20 cellular contexts compared by ENCODE assay signal in genomic region chr13:110062077-110062776, GRCh38.
DNase-seq lines count a peak whose midpoint lies in the region; ATAC-seq and TF ChIP-seq lines count a peak whose summit lies in the region.
"Had no signal": no experiment of that assay in that cellular context is flagged by ENCODE, and none has a peak within 500 bp of the region (broad histone marks: within the 10 kb centered on the region; RNA-seq: fewer than 3 reads in every experiment).

No MANE protein-coding gene starts in this region.

- H3K9ac ChIP-seq in neural progenitor cell = no peak overlapping the region
- H3K9ac ChIP-seq: parathyroid adenoma had no signal

- no peaks in the 10 kb centered on the region for H3K27me3 Mint-ChIP-seq in mesothelial cell of epicardium (ENCODE audit: low read depth)
- peaks cover 4% of the 10 kb centered on the region for H3K27me3 Mint-ChIP-seq in neural progenitor cell (ENCODE audit: insufficient read depth, low read depth)
- H3K27me3 Mint-ChIP-seq: activated naive CD8-positive, alpha-beta T cell treated with anti-CD3 and anti-CD28 coated beads, Interleukin-2, amount 50 U/mL, for 24 hours; B cell had no signal

- H3K27me3 ChIP-seq in RWPE2 (ENCODE audit: insufficient read depth, poor library complexity, severe bottlenecking) = no peaks in the 10 kb centered on the region
- no peaks in the 10 kb centered on the region for H3K27me3 ChIP-seq in neural progenitor cell
- H3K27me3 ChIP-seq: vagina had no signal

- DNase-seq in GM03348 (ENCODE audit: low spot score) (peak; percentile 26), RWPE2 (ENCODE audit: low spot score) (no peak), glomerular visceral epithelial cell (ENCODE audit: extremely low spot score) (peak; percentile 62), posterior vena cava (ENCODE audit: low spot score) (peak; percentile 52), mesothelial cell of epicardium (ENCODE audit: low spot score in 2 of 2, unreplicated experiment in 2 of 2) (no peak), middle frontal gyrus (ENCODE audit: extremely low spot score, low spot score) (no peak), neural progenitor cell (ENCODE audit: low spot score) (no peak)
- no peak for DNase-seq in activated CD4-positive, alpha-beta T cell treated with anti-CD3 and anti-CD28 coated beads for 1 hour
- DNase-seq: activated CD4-positive, alpha-beta T cell treated with anti-CD3 and anti-CD28 coated beads, Interleukin-2, amount 50 U/mL, for 48 hours; activated naive CD8-positive, alpha-beta T cell treated with anti-CD3 and anti-CD28 coated beads, Interleukin-2, amount 50 U/mL, for 24 hours; activated T-cell treated with anti-CD3 and anti-CD28 coated beads, Interleukin-2, amount 50 U/mL, for 72 hours; central memory CD4-positive, alpha-beta T cell; KBM-7; NCI-H1417; NCI-H446 treated with DMSO at 0.1 percent for 48 hours; stimulated activated CD4-positive, alpha-beta T cell treated with anti-CD3 and anti-CD28 coated beads, Interleukin-15, amount 100 ng/mL, for 24 hours had no signal

- H2AFZ ChIP-seq in neural progenitor cell (replicated peaks) = no peak overlapping the region
- H2AFZ ChIP-seq: parathyroid adenoma had no signal

- H3K36me3 Mint-ChIP-seq in mesothelial cell of epicardium = no peaks in the 10 kb centered on the region
- no peaks in the 10 kb centered on the region for H3K36me3 Mint-ChIP-seq in neural progenitor cell

- H3K36me3 ChIP-seq in RWPE2 (ENCODE audit: low read depth) = no peaks in the 10 kb centered on the region
- no peaks in the 10 kb centered on the region for H3K36me3 ChIP-seq in neural progenitor cell
- H3K36me3 ChIP-seq: vagina had no signal

- no peak overlapping the region for H3K27ac Mint-ChIP-seq in mesothelial cell of epicardium
- H3K27ac Mint-ChIP-seq in neural progenitor cell = no peak overlapping the region
- H3K27ac Mint-ChIP-seq: activated naive CD8-positive, alpha-beta T cell treated with anti-CD3 and anti-CD28 coated beads, Interleukin-2, amount 50 U/mL, for 24 hours; activated T-cell treated with anti-CD3 and anti-CD28 coated beads, Interleukin-2, amount 50 U/mL, for 72 hours; B cell had no signal

- H4K20me1 ChIP-seq in neural progenitor cell (ENCODE audit: low read depth) = no peaks in the 10 kb centered on the region

- no peaks in the 10 kb centered on the region for H3K9me3 Mint-ChIP-seq in mesothelial cell of epicardium
- peaks cover 3% of the 10 kb centered on the region for H3K9me3 Mint-ChIP-seq in neural progenitor cell
- H3K9me3 Mint-ChIP-seq: activated naive CD8-positive, alpha-beta T cell treated with anti-CD3 and anti-CD28 coated beads, Interleukin-2, amount 50 U/mL, for 24 hours had no signal

- H3K4me1 Mint-ChIP-seq in mesothelial cell of epicardium = no peaks in the 10 kb centered on the region
- no peaks in the 10 kb centered on the region for H3K4me1 Mint-ChIP-seq in neural progenitor cell
- H3K4me1 Mint-ChIP-seq: activated naive CD8-positive, alpha-beta T cell treated with anti-CD3 and anti-CD28 coated beads, Interleukin-2, amount 50 U/mL, for 24 hours; B cell had no signal

- TF ChIP-seq CTCF in RWPE2 (IDR thresholded peaks at IDR 0.05; ENCODE audit: poor library complexity, severe bottlenecking) = no peak
- TF ChIP-seq CTCF in mesothelial cell of epicardium (IDR thresholded peaks at IDR 0.05; ENCODE audit: unreplicated experiment) = no peak
- TF ChIP-seq CTCF in neural progenitor cell (IDR thresholded peaks at IDR 0.05) = no peak

- ATAC-seq in RWPE2 (ENCODE audit: low read depth) = peak; percentile 73
- ATAC-seq: activated naive CD8-positive, alpha-beta T cell treated with anti-CD3 and anti-CD28 coated beads, Interleukin-2, amount 50 U/mL, for 24 hours; activated T-cell treated with anti-CD3 and anti-CD28 coated beads, Interleukin-2, amount 50 U/mL, for 72 hours had no signal

- H3K9me3 ChIP-seq in RWPE2 (ENCODE audit: severe bottlenecking) (no peaks in the 10 kb centered on the region), neural progenitor cell (ENCODE audit: low read depth) (no peaks in the 10 kb centered on the region)
- H3K9me3 ChIP-seq: vagina had no signal

- H3K27ac ChIP-seq in RWPE2 (ENCODE audit: poor library complexity, severe bottlenecking) (no peak overlapping the region), neural progenitor cell (no peak overlapping the region)
- H3K27ac ChIP-seq: parathyroid adenoma, SK-N-MC, vagina had no signal

- intact Hi-C loops in posterior vena cava (cut with DNase I) = no loop called here

- no peak overlapping the region for H3K4me3 ChIP-seq in RWPE2 (ENCODE audit: severe bottlenecking)
- H3K4me3 ChIP-seq in neural progenitor cell = no peak overlapping the region
- H3K4me3 ChIP-seq: SK-N-MC, vagina had no signal

- H3F3A ChIP-seq in neural progenitor cell (ENCODE audit: low read depth) = no peaks in the 10 kb centered on the region

- no peaks in the 10 kb centered on the region for H3K79me2 ChIP-seq in neural progenitor cell (ENCODE audit: low read depth)
- H3K79me2 ChIP-seq: parathyroid adenoma had no signal

- no peak overlapping the region for H3K4me2 ChIP-seq in neural progenitor cell

- H3K4me3 Mint-ChIP-seq in mesothelial cell of epicardium (no peak overlapping the region), neural progenitor cell (no peak overlapping the region)
- H3K4me3 Mint-ChIP-seq: activated naive CD8-positive, alpha-beta T cell treated with anti-CD3 and anti-CD28 coated beads, Interleukin-2, amount 50 U/mL, for 24 hours; activated T-cell treated with anti-CD3 and anti-CD28 coated beads, Interleukin-2, amount 50 U/mL, for 72 hours; B cell had no signal

- peaks cover 4% of the 10 kb centered on the region for H3K4me1 ChIP-seq in RWPE2 (ENCODE audit: insufficient read depth, poor library complexity, severe bottlenecking)
- no peaks in the 10 kb centered on the region for H3K4me1 ChIP-seq in neural progenitor cell
- H3K4me1 ChIP-seq: parathyroid adenoma had no signal

Comparison
In these comparisons a context has a peak if more than half of its experiments do, and no peak if none do; other contexts are left out.
1. DNase-seq: peak in GM03348 (single experiment), glomerular visceral epithelial cell (single experiment) and posterior vena cava (single experiment); none in RWPE2 (single experiment), mesothelial cell of epicardium (0 of 2), middle frontal gyrus (single experiment), activated CD4-positive, alpha-beta T cell treated with anti-CD3 and anti-CD28 coated beads for 1 hour (single experiment) and neural progenitor cell (single experiment).